27 cellular contexts compared by ENCODE assay signal in the genomic region with DNA sequence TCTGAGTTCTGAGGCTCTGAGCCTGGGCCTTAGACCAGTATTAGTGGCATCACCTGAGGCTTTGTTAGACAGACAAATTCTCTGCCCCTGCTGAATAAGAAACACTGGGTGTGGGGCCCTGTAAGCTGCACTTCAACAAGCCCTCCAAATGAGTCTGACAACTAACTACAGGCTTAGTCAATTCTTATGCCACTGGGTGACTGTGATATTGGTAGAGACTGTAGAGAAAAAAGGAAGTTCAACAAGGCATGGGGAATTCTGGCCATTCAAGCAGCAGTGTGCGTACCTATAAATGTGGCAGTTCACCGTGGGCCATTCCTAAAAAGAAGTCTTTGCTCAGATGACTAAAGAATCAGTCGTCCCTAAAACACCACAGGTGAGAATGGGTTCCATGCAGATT.
"Had no signal": no experiment of that assay in that cellular context is flagged by ENCODE, and none has a peak within 500 bp of the region (broad histone marks: within the 10 kb centered on the region; RNA-seq: fewer than 3 reads in every experiment).

No MANE protein-coding gene starts in this region.

- ATAC-seq: activated CD8-positive, alpha-beta T cell treated with anti-CD3 and anti-CD28 coated beads for 36 hours; activated T-cell treated with anti-CD3 and anti-CD28 coated beads, Interleukin-2, amount 50 U/mL, for 72 hours; PC-3; SK-N-SH treated with all-trans-retinoic acid at 6 μM for 48 hours; T-cell had no signal

- H3K4me3 ChIP-seq: SJSA1 had no signal

- H3K4me1 ChIP-seq: SJSA1 had no signal

- H3K9me3 Mint-ChIP-seq: activated CD8-positive, alpha-beta T cell treated with anti-CD3 and anti-CD28 coated beads for 36 hours; activated naive CD4-positive, alpha-beta T cell treated with anti-CD3 and anti-CD28 coated beads, Interleukin-2, amount 10 ng/mL, durations not matched to agents 7 days and 5 days; activated naive CD8-positive, alpha-beta T cell treated with anti-CD3 and anti-CD28 coated beads for 36 hours; activated T-cell treated with anti-CD3 and anti-CD28 coated beads, Interleukin-2, amount 50 U/mL, for 72 hours; T-cell had no signal

- H3K27ac ChIP-seq: brain microvascular endothelial cell, SJSA1, VCaP had no signal

- H3K4me1 Mint-ChIP-seq: activated naive CD4-positive, alpha-beta T cell treated with anti-CD3 and anti-CD28 coated beads, Interleukin-2, amount 10 ng/mL, durations not matched to agents 7 days and 5 days; activated naive CD8-positive, alpha-beta T cell treated with anti-CD3 and anti-CD28 coated beads for 36 hours; T-cell had no signal

- H3K9me3 ChIP-seq: SJSA1 had no signal

- H3K27me3 Mint-ChIP-seq: activated CD8-positive, alpha-beta T cell treated with anti-CD3 and anti-CD28 coated beads for 36 hours; activated naive CD4-positive, alpha-beta T cell treated with anti-CD3 and anti-CD28 coated beads, Interleukin-2, amount 10 ng/mL, durations not matched to agents 7 days and 5 days; activated naive CD8-positive, alpha-beta T cell treated with anti-CD3 and anti-CD28 coated beads for 36 hours; T-cell had no signal

- DNase-seq: activated CD4-positive, CD25-positive, alpha-beta regulatory T cell; activated CD8-positive, alpha-beta memory T cell treated with anti-CD3 and anti-CD28 coated beads, Interleukin-2, amount 50 U/mL, for 4 hours; activated CD8-positive, alpha-beta T cell treated with anti-CD3 and anti-CD28 coated beads for 36 hours; activated gamma-delta T cell treated with Interleukin-2 at 50 U/mL for 16 hours; activated naive CD4-positive, alpha-beta T cell treated with anti-CD3 and anti-CD28 coated beads, Interleukin-2, amount 10 ng/mL, durations not matched to agents 7 days and 5 days; activated naive CD8-positive, alpha-beta T cell treated with anti-CD3 and anti-CD28 coated beads for 36 hours; activated T-cell treated with anti-CD3 and anti-CD28 coated beads, Interleukin-2, amount 50 U/mL, for 72 hours; brain microvascular endothelial cell; caudate nucleus; MM.1S; NCI-H1092 treated with DMSO at 0.1 percent for 48 hours; NCI-H1417 treated with DMSO at 0.1 percent for 48 hours; NCI-H1694 treated with DMSO at 0.1 percent for 48 hours; NCI-H2081; NCI-H510A treated with DMSO at 0.1 percent for 48 hours; NCI-H69; NK-92 treated with Interleukin-12 subunit alpha and Interleukin-12 subunit beta, amount 100 ng/mL, for 24 hours; PC-3; SHP77; T-cell; T-helper 2 cell; T1000 had no signal

- FAIRE-seq: RCC 7860 had no signal

- H3K27me3 ChIP-seq: brain microvascular endothelial cell, SJSA1 had no signal

- H3K27ac Mint-ChIP-seq: activated naive CD4-positive, alpha-beta T cell treated with anti-CD3 and anti-CD28 coated beads, Interleukin-2, amount 10 ng/mL, durations not matched to agents 7 days and 5 days; activated naive CD8-positive, alpha-beta T cell treated with anti-CD3 and anti-CD28 coated beads for 36 hours; activated T-cell treated with anti-CD3 and anti-CD28 coated beads, Interleukin-2, amount 50 U/mL, for 72 hours; activated T-helper 2 cell treated with anti-CD3 and anti-CD28 coated beads, Interferon-gamma antibody, Interleukin-2, Interleukin-4, amounts not matched to agents 10 μg/mL and 5 μg/mL and 100 μg/mL, durations not matched to agents 14 hours and 24 hours and 36 hours; T-cell had no signal

- H3K4me3 Mint-ChIP-seq: activated CD8-positive, alpha-beta T cell treated with anti-CD3 and anti-CD28 coated beads for 36 hours; activated naive CD4-positive, alpha-beta T cell treated with anti-CD3 and anti-CD28 coated beads, Interleukin-2, amount 10 ng/mL, durations not matched to agents 7 days and 5 days; activated naive CD8-positive, alpha-beta T cell treated with anti-CD3 and anti-CD28 coated beads for 36 hours; activated T-cell treated with anti-CD3 and anti-CD28 coated beads, Interleukin-2, amount 50 U/mL, for 72 hours; T-cell had no signal
